In the genomic region with DNA sequence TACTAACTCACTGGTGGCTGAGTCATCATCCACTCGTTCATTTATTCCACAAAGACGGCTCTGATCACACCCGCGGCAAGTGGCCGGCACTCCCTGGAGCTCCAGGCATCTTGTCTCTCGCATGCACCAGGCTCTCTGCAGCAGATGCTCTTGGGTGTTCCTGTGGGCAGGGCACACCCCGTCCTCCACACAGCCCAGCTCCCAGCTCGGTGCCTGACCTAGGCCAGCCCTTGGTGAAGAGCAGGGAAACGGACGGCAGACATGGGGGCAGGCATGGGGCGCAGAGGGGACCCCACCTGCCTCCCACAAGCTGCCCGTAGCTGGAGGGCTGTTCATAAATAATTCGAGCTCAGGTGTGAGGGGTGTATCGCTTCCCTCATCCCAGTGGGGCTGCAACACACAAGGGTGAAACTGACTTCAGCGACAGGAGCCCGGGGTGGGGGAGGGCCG, we compare ENCODE assay signal across 1 cellular context.
TF ChIP-seq lines count a peak whose summit lies in the region.

No MANE protein-coding gene starts in this region.

TF ChIP-seq in HepG2, 621 proteins besides CTCF, POLR2A, EP300 and RAD21 (continued from another document and continues in another):
- no peak for TF ChIP-seq HOMEZ (CRISPR knock-in tag; IDR thresholded peaks at IDR 0.05; ENCODE audit: low read depth)
- TF ChIP-seq NFATC3 (CRISPR knock-in tag; IDR thresholded peaks at IDR 0.05): no peak
- peak; percentile 83 for TF ChIP-seq GATAD2A (CRISPR knock-in tag; IDR thresholded peaks at IDR 0.05)
- TF ChIP-seq SOX13 (IDR thresholded peaks at IDR 0.05): no peak
- TF ChIP-seq SOX13 (CRISPR knock-in tag; conservative IDR thresholded peaks at IDR 0.05 in 1 of 2, IDR thresholded peaks at IDR 0.05 in 1 of 2): peak in 1 of 2 experiments; percentile 45; a peak in 1 of 4 replicates
- TF ChIP-seq CBX1 (IDR thresholded peaks at IDR 0.05; ENCODE audit: low read depth): no peak
- no peak for TF ChIP-seq ELF1 (CRISPR knock-in tag; IDR thresholded peaks at IDR 0.05)
- TF ChIP-seq ZBTB39 (CRISPR knock-in tag; IDR thresholded peaks at IDR 0.05): no peak
- TF ChIP-seq NRL (CRISPR knock-in tag; IDR thresholded peaks at IDR 0.05; ENCODE audit: borderline replicate concordance): no peak
- no peak for TF ChIP-seq ZNF572 (CRISPR knock-in tag; IDR thresholded peaks at IDR 0.05)
- no peak for TF ChIP-seq ZNF614 (CRISPR knock-in tag; IDR thresholded peaks at IDR 0.05; ENCODE audit: borderline replicate concordance)
- no peak for TF ChIP-seq YY1 (IDR thresholded peaks at IDR 0.05; ENCODE audit: insufficient read depth, insufficient replicate concordance, low read depth, low read length)
- no peak for TF ChIP-seq XRCC5 (optimal IDR thresholded peaks at IDR 0.05; ENCODE audit: low read length)
- 0 out of 2 replicates have a peak, but pooled peaks have one; percentile 23 for TF ChIP-seq RARA (CRISPR knock-in tag; IDR thresholded peaks at IDR 0.05)
- TF ChIP-seq GZF1 (CRISPR knock-in tag; IDR thresholded peaks at IDR 0.05): no peak
- no peak for TF ChIP-seq KDM5B (CRISPR knock-in tag; IDR thresholded peaks at IDR 0.05; ENCODE audit: borderline replicate concordance)
- no peak for TF ChIP-seq ZFAT (CRISPR knock-in tag; conservative IDR thresholded peaks at IDR 0.05)
- no peak for TF ChIP-seq MED1 (CRISPR knock-in tag; IDR thresholded peaks at IDR 0.05)
- TF ChIP-seq, protein P1, sequence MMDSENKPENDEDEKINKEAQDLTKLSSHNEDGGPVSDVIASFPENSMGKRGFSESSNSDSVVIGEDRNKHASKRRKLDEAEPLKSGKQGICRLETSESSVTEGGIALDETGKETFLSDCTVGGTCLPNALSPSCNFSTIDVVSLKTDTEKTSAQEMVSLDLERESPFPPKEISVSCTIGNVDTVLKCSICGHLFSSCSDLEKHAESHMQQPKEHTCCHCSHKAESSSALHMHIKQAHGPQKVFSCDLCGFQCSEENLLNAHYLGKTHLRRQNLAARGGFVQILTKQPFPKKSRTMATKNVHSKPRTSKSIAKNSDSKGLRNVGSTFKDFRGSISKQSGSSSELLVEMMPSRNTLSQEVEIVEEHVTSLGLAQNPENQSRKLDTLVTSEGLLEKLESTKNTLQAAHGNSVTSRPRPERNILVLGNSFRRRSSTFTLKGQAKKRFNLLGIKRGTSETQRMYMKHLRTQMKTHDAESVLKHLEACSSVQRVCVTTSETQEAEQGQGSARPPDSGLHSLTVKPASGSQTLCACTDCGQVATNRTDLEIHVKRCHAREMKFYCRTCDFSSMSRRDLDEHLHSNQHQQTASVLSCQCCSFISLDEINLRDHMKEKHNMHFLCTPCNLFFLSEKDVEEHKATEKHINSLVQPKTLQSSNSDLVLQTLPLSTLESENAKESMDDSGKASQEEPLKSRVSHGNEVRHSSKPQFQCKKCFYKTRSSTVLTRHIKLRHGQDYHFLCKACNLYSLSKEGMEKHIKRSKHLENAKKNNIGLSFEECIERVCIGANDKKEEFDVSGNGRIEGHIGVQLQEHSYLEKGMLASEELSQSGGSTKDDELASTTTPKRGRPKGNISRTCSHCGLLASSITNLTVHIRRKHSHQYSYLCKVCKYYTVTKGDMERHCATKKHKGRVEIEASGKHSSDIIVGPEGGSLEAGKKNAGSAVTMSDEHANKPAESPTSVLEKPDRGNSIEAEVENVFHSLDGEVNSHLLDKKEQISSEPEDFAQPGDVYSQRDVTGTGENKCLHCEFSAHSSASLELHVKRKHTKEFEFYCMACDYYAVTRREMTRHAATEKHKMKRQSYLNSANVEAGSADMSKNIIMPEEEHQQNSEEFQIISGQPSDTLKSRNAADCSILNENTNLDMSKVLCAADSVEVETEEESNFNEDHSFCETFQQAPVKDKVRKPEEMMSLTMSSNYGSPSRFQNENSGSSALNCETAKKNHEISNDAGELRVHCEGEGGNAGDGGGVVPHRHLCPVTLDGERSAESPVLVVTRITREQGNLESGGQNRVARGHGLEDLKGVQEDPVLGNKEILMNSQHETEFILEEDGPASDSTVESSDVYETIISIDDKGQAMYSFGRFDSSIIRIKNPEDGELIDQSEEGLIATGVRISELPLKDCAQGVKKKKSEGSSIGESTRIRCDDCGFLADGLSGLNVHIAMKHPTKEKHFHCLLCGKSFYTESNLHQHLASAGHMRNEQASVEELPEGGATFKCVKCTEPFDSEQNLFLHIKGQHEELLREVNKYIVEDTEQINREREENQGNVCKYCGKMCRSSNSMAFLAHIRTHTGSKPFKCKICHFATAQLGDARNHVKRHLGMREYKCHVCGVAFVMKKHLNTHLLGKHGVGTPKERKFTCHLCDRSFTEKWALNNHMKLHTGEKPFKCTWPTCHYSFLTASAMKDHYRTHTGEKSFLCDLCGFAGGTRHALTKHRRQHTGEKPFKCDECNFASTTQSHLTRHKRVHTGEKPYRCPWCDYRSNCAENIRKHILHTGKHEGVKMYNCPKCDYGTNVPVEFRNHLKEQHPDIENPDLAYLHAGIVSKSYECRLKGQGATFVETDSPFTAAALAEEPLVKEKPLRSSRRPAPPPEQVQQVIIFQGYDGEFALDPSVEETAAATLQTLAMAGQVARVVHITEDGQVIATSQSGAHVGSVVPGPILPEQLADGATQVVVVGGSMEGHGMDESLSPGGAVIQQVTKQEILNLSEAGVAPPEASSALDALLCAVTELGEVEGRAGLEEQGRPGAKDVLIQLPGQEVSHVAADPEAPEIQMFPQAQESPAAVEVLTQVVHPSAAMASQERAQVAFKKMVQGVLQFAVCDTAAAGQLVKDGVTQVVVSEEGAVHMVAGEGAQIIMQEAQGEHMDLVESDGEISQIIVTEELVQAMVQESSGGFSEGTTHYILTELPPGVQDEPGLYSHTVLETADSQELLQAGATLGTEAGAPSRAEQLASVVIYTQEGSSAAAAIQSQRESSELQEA (CRISPR knock-in tag; IDR thresholded peaks at IDR 0.05; ENCODE audit: not compliant biosample characterization): no peak
- TF ChIP-seq NFYB (CRISPR knock-in tag; IDR thresholded peaks at IDR 0.05): no peak
- no peak for TF ChIP-seq STAG1 (CRISPR knock-in tag; IDR thresholded peaks at IDR 0.05)
- no peak for TF ChIP-seq ZBTB42 (CRISPR knock-in tag; IDR thresholded peaks at IDR 0.05)
- no peak for TF ChIP-seq ZNF747 (CRISPR knock-in tag; IDR thresholded peaks at IDR 0.05; ENCODE audit: borderline replicate concordance)
- no peak for TF ChIP-seq NR1H2 (CRISPR knock-in tag; IDR thresholded peaks at IDR 0.05; ENCODE audit: borderline replicate concordance, low read depth)
- TF ChIP-seq HMG20A (CRISPR knock-in tag; IDR thresholded peaks at IDR 0.05; ENCODE audit: borderline replicate concordance): no peak
- no peak for TF ChIP-seq NCOR1 (IDR thresholded peaks at IDR 0.05; ENCODE audit: borderline replicate concordance, low read length)
- TF ChIP-seq RBM39 (IDR thresholded peaks at IDR 0.05; ENCODE audit: low read depth, low read length, poor library complexity, severe bottlenecking): no peak
- TF ChIP-seq THYN1 (CRISPR knock-in tag; IDR thresholded peaks at IDR 0.05; ENCODE audit: borderline replicate concordance, low read depth): no peak
- TF ChIP-seq AGO2 (optimal IDR thresholded peaks at IDR 0.05; ENCODE audit: low read depth, low read length): no peak
- TF ChIP-seq FOSL2 (CRISPR knock-in tag; IDR thresholded peaks at IDR 0.05): peak; percentile 97
- TF ChIP-seq PHF8 (CRISPR knock-in tag; IDR thresholded peaks at IDR 0.05): 0 out of 2 replicates have a peak, but pooled peaks have one; percentile 21
- TF ChIP-seq, protein P2, sequence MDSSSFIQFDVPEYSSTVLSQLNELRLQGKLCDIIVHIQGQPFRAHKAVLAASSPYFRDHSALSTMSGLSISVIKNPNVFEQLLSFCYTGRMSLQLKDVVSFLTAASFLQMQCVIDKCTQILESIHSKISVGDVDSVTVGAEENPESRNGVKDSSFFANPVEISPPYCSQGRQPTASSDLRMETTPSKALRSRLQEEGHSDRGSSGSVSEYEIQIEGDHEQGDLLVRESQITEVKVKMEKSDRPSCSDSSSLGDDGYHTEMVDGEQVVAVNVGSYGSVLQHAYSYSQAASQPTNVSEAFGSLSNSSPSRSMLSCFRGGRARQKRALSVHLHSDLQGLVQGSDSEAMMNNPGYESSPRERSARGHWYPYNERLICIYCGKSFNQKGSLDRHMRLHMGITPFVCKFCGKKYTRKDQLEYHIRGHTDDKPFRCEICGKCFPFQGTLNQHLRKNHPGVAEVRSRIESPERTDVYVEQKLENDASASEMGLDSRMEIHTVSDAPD (CRISPR knock-in tag; IDR thresholded peaks at IDR 0.05): no peak
- TF ChIP-seq TEAD3 (CRISPR knock-in tag; optimal IDR thresholded peaks at IDR 0.05; ENCODE audit: borderline replicate concordance): peak; percentile 37
- no peak for TF ChIP-seq ZNF570 (CRISPR knock-in tag; IDR thresholded peaks at IDR 0.05; ENCODE audit: borderline replicate concordance)
- TF ChIP-seq ZMYM3 (CRISPR knock-in tag; IDR thresholded peaks at IDR 0.05): no peak
- no peak for TF ChIP-seq ATF6 (CRISPR knock-in tag; conservative IDR thresholded peaks at IDR 0.05)
- no peak for TF ChIP-seq CHD2 (IDR thresholded peaks at IDR 0.05; ENCODE audit: low read depth, low read length)
- TF ChIP-seq TRIM24 (CRISPR knock-in tag; IDR thresholded peaks at IDR 0.05): no peak
- TF ChIP-seq SMAD9 (CRISPR knock-in tag; IDR thresholded peaks at IDR 0.05): no peak
- TF ChIP-seq ZNF879 (CRISPR knock-in tag; IDR thresholded peaks at IDR 0.05): no peak
- TF ChIP-seq ZNF749 (CRISPR knock-in tag; IDR thresholded peaks at IDR 0.05; ENCODE audit: borderline replicate concordance): no peak
- TF ChIP-seq, protein P3, sequence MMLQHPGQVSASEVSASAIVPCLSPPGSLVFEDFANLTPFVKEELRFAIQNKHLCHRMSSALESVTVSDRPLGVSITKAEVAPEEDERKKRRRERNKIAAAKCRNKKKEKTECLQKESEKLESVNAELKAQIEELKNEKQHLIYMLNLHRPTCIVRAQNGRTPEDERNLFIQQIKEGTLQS (CRISPR knock-in tag; IDR thresholded peaks at IDR 0.05): peak; percentile 41; the same call in 1 of the 2 replicates
- TF ChIP-seq, protein P4, sequence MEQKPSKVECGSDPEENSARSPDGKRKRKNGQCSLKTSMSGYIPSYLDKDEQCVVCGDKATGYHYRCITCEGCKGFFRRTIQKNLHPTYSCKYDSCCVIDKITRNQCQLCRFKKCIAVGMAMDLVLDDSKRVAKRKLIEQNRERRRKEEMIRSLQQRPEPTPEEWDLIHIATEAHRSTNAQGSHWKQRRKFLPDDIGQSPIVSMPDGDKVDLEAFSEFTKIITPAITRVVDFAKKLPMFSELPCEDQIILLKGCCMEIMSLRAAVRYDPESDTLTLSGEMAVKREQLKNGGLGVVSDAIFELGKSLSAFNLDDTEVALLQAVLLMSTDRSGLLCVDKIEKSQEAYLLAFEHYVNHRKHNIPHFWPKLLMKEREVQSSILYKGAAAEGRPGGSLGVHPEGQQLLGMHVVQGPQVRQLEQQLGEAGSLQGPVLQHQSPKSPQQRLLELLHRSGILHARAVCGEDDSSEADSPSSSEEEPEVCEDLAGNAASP (CRISPR knock-in tag; IDR thresholded peaks at IDR 0.05; ENCODE audit: borderline replicate concordance): no peak
- no peak for TF ChIP-seq HNRNPLL (IDR thresholded peaks at IDR 0.05; ENCODE audit: low read depth, low read length, poor library complexity, severe bottlenecking)
- no peak for TF ChIP-seq ZFYVE20 (CRISPR knock-in tag; IDR thresholded peaks at IDR 0.05; ENCODE audit: borderline replicate concordance, low read depth)
- TF ChIP-seq ZNF703 (CRISPR knock-in tag; IDR thresholded peaks at IDR 0.05; ENCODE audit: borderline replicate concordance): no peak
- TF ChIP-seq, protein P5, sequence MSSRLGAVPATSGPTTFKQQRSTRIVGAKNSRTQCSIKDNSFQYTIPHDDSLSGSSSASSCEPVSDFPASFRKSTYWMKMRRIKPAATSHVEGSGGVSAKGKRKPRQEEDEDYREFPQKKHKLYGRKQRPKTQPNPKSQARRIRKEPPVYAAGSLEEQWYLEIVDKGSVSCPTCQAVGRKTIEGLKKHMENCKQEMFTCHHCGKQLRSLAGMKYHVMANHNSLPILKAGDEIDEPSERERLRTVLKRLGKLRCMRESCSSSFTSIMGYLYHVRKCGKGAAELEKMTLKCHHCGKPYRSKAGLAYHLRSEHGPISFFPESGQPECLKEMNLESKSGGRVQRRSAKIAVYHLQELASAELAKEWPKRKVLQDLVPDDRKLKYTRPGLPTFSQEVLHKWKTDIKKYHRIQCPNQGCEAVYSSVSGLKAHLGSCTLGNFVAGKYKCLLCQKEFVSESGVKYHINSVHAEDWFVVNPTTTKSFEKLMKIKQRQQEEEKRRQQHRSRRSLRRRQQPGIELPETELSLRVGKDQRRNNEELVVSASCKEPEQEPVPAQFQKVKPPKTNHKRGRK (CRISPR knock-in tag; IDR thresholded peaks at IDR 0.05): no peak
